ENCODE assay signal across 25 cellular contexts in genomic region chr15:26023231-26023630, GRCh38.
"Had no signal": no experiment of that assay in that cellular context is flagged by ENCODE, and none has a peak within 500 bp of the region (broad histone marks: within the 10 kb centered on the region; RNA-seq: fewer than 3 reads in every experiment).

No MANE protein-coding gene starts in this region.

- H3K36me3 Mint-ChIP-seq: activated naive CD4-positive, alpha-beta T cell treated with anti-CD3 and anti-CD28 coated beads, Interleukin-2, amount 50 U/mL, for 24 hours had no signal

- H3K4me3 Mint-ChIP-seq: activated naive CD4-positive, alpha-beta T cell treated with anti-CD3 and anti-CD28 coated beads, Interleukin-2, amount 50 U/mL, for 24 hours; activated naive CD8-positive, alpha-beta T cell treated with anti-CD3 and anti-CD28 coated beads, Interleukin-2, amount 50 U/mL, for 24 hours; activated T-helper 1 cell treated with anti-CD3 and anti-CD28 coated beads, Interleukin-12 subunit alpha, Interleukin-12 subunit beta, Interleukin-2, Interleukin-4 antibody, amounts not matched to agents 30 ng/mL and 10 ng/mL and 1 ng/mL, durations not matched to agents 14 hours and 24 hours and 36 hours; central memory CD8-positive, alpha-beta T cell; dendritic cell treated with granulocyte-macrophage colony-stimulating factor and Interleukin-4, amounts not matched to agents 40 ng/mL and 50 ng/mL, for 4 days; endodermal cell; nephron; T-helper 17 cell had no signal

- H3K9me3 Mint-ChIP-seq: activated naive CD4-positive, alpha-beta T cell treated with anti-CD3 and anti-CD28 coated beads, Interleukin-2, amount 50 U/mL, for 24 hours; activated naive CD8-positive, alpha-beta T cell treated with anti-CD3 and anti-CD28 coated beads, Interleukin-2, amount 50 U/mL, for 24 hours; activated T-helper 1 cell treated with anti-CD3 and anti-CD28 coated beads, Interleukin-12 subunit alpha, Interleukin-12 subunit beta, Interleukin-2, Interleukin-4 antibody, amounts not matched to agents 30 ng/mL and 10 ng/mL and 1 ng/mL, durations not matched to agents 14 hours and 24 hours and 36 hours; central memory CD8-positive, alpha-beta T cell; dendritic cell treated with granulocyte-macrophage colony-stimulating factor and Interleukin-4, amounts not matched to agents 40 ng/mL and 50 ng/mL, for 4 days; endodermal cell; nephron had no signal

- H3K27me3 Mint-ChIP-seq: activated naive CD4-positive, alpha-beta T cell treated with anti-CD3 and anti-CD28 coated beads, Interleukin-2, amount 50 U/mL, for 24 hours; central memory CD8-positive, alpha-beta T cell; dendritic cell treated with granulocyte-macrophage colony-stimulating factor and Interleukin-4, amounts not matched to agents 40 ng/mL and 50 ng/mL, for 4 days had no signal

- H3K4me1 Mint-ChIP-seq: activated naive CD4-positive, alpha-beta T cell treated with anti-CD3 and anti-CD28 coated beads, Interleukin-2, amount 50 U/mL, for 24 hours; activated naive CD8-positive, alpha-beta T cell treated with anti-CD3 and anti-CD28 coated beads, Interleukin-2, amount 50 U/mL, for 24 hours; central memory CD8-positive, alpha-beta T cell; nephron had no signal

- DNase-seq: activated CD4-positive, alpha-beta T cell treated with anti-CD3 and anti-CD28 coated beads for 1 hour; activated CD4-positive, alpha-beta T cell treated with anti-CD3 and anti-CD28 coated beads, Interleukin-2, amount 50 U/mL, for 1 hour; activated CD8-positive, alpha-beta memory T cell treated with anti-CD3 and anti-CD28 coated beads, Interleukin-2, amount 50 U/mL, for 4 hours; activated gamma-delta T cell; activated naive CD8-positive, alpha-beta T cell treated with anti-CD3 and anti-CD28 coated beads, Interleukin-2, amount 50 U/mL, for 24 hours; activated T-cell treated with anti-CD3 and anti-CD28 coated beads, Interleukin-2, amount 50 U/mL, for 1 hour; amygdala; endodermal cell; foreskin keratinocyte; heart right ventricle; left ventricle myocardium superior; right lobe of liver; stimulated activated CD4-positive, alpha-beta T cell treated with anti-CD3 and anti-CD28 coated beads, Interleukin-12 subunit alpha, Interleukin-12 subunit beta, amount 100 ng/mL, for 4 hours; stimulated activated CD4-positive, alpha-beta T cell treated with anti-CD3 and anti-CD28 coated beads, Interleukin-4, amount 100 ng/mL, for 1 hour; stimulated activated naive CD8-positive, alpha-beta T cell treated with anti-CD3 and anti-CD28 coated beads, Interleukin-15, Interleukin-2, amounts not matched to agents 100 U/mL and 50 U/mL, for 24 hours; T-helper 17 cell; T1000; testis; transverse colon had no signal

- H3K27ac Mint-ChIP-seq: activated naive CD4-positive, alpha-beta T cell treated with anti-CD3 and anti-CD28 coated beads, Interleukin-2, amount 50 U/mL, for 24 hours; activated naive CD8-positive, alpha-beta T cell treated with anti-CD3 and anti-CD28 coated beads, Interleukin-2, amount 50 U/mL, for 24 hours; activated T-helper 1 cell treated with anti-CD3 and anti-CD28 coated beads, Interleukin-12 subunit alpha, Interleukin-12 subunit beta, Interleukin-2, Interleukin-4 antibody, amounts not matched to agents 30 ng/mL and 10 ng/mL and 1 ng/mL, durations not matched to agents 14 hours and 24 hours and 36 hours; dendritic cell treated with granulocyte-macrophage colony-stimulating factor and Interleukin-4, amounts not matched to agents 40 ng/mL and 50 ng/mL, for 4 days; endodermal cell; nephron; T-helper 17 cell had no signal

- ATAC-seq: activated naive CD8-positive, alpha-beta T cell treated with anti-CD3 and anti-CD28 coated beads, Interleukin-2, amount 50 U/mL, for 24 hours; esophagus mucosa; foreskin keratinocyte; heart right ventricle; left ventricle myocardium superior; right lobe of liver; stimulated activated naive CD8-positive, alpha-beta T cell treated with anti-CD3 and anti-CD28 coated beads, Interleukin-15, Interleukin-2, amounts not matched to agents 100 U/mL and 50 U/mL, for 24 hours; T-helper 17 cell had no signal
